In genomic region chr21:35265170-35265877, GRCh38 we compare ENCODE assay signal across 19 cellular contexts.
DNase-seq lines count a peak whose midpoint lies in the region; ATAC-seq and TF ChIP-seq lines count a peak whose summit lies in the region.
"Had no signal": no experiment of that assay in that cellular context is flagged by ENCODE, and none has a peak within 500 bp of the region (broad histone marks: within the 10 kb centered on the region; RNA-seq: fewer than 3 reads in every experiment).

No MANE protein-coding gene starts in this region.

- peaks cover 20% of the 10 kb centered on the region for H3K4me1 ChIP-seq in PC-3 (ENCODE audit: insufficient read depth, low read length)
- no peaks in the 10 kb centered on the region for H3K4me1 ChIP-seq in MM.1S (ENCODE audit: low read length)
- H3K4me1 ChIP-seq in sigmoid colon: no peaks in the 10 kb centered on the region

- no peaks in the 10 kb centered on the region for H4K20me1 ChIP-seq in PC-3 (ENCODE audit: low read length)
- no peaks in the 10 kb centered on the region for H4K20me1 ChIP-seq in MM.1S (ENCODE audit: insufficient read depth, low read length)

- DNase-seq in GM03348 (ENCODE audit: low spot score) (peak; percentile 27), PC-3 (peak; percentile 94), dermis blood vessel endothelial cell (peak; percentile 7), myocyte (ENCODE audit: low read depth) (peak; percentile 28), MM.1S (no peak), sigmoid colon (no peak), 8988T (no peak)
- DNase-seq in stimulated activated CD4-positive, alpha-beta T cell treated with anti-CD3 and anti-CD28 coated beads, Interleukin-4, amount 100 ng/mL, for 1 hour: no peak
- DNase-seq: activated CD8-positive, alpha-beta memory T cell treated with anti-CD3 and anti-CD28 coated beads, Interleukin-2, amount 10 ng/mL, durations not matched to agents 7 days and 5 days; activated naive CD8-positive, alpha-beta T cell treated with anti-CD3 and anti-CD28 coated beads, Interleukin-2, amount 10 ng/mL, durations not matched to agents 7 days and 5 days; CD8-positive, alpha-beta T cell; cortex of kidney; head of caudate nucleus; NCI-H1694 treated with DMSO at 0.1 percent for 48 hours; NCI-H526 treated with DMSO at 0.1 percent for 48 hours; nephron progenitor cell; substantia nigra had no signal

- POLR2A ChIA-PET in PC-3 (lab: Charles Lee; ENCODE audit: unreplicated experiment): no interaction called here

- CTCF ChIA-PET in PC-3 (lab: Charles Lee): no interaction called here

- no peaks in the 10 kb centered on the region for H3K79me2 ChIP-seq in PC-3 (ENCODE audit: low read length)
- no peaks in the 10 kb centered on the region for H3K79me2 ChIP-seq in MM.1S (ENCODE audit: low read length)

- H3F3A ChIP-seq in PC-3 (ENCODE audit: low read length, unreplicated experiment) (no peaks in the 10 kb centered on the region), MM.1S (ENCODE audit: insufficient read depth, low read length) (no peaks in the 10 kb centered on the region)

- intact Hi-C loops in PC-3 (cut with micrococcal nuclease): no loop called here
- intact Hi-C loops in sigmoid colon (cut with DNase I): no loop called here

- H3K27ac ChIP-seq in PC-3 (ENCODE audit: low read length) (peak overlapping the region; percentile 94), MM.1S (ENCODE audit: low read length) (no peak overlapping the region), sigmoid colon (no peak overlapping the region)

- no peak for TF ChIP-seq POLR2A in sigmoid colon (IDR thresholded peaks at IDR 0.05)

- ATAC-seq in PC-3: peak; percentile 91
- ATAC-seq: activated CD8-positive, alpha-beta memory T cell treated with anti-CD3 and anti-CD28 coated beads, Interleukin-2, amount 10 ng/mL, durations not matched to agents 7 days and 5 days; CD8-positive, alpha-beta T cell; left lobe of liver had no signal

- peak overlapping the region; percentile 63 for H3K4me2 ChIP-seq in PC-3 (ENCODE audit: low read length)
- no peak overlapping the region for H3K4me2 ChIP-seq in MM.1S (ENCODE audit: low read depth, low read length)

- H3K27me3 ChIP-seq in PC-3 (ENCODE audit: low read length) (no peaks in the 10 kb centered on the region), MM.1S (replicated peaks; ENCODE audit: insufficient read depth, low read length) (no peaks in the 10 kb centered on the region), sigmoid colon (no peaks in the 10 kb centered on the region)

- TF ChIP-seq EP300 in sigmoid colon (IDR thresholded peaks at IDR 0.05): no peak

- WGBS in sigmoid colon, 2 donors: 69 to 82% methylated on average over 8 of the region's 8 CpGs

- H3K9ac ChIP-seq in PC-3 (ENCODE audit: low read length) (peak overlapping the region; percentile 60; the same call in 1 of the 2 replicates), MM.1S (ENCODE audit: low read length) (no peak overlapping the region)

- H3K4me3 ChIP-seq in PC-3 (ENCODE audit: low read length) (peak overlapping the region; percentile 36; the same call in 1 of the 2 replicates), MM.1S (ENCODE audit: low read length) (no peak overlapping the region), sigmoid colon (no peak overlapping the region)
- H3K4me3 ChIP-seq: skin epidermis had no signal

- no peaks in the 10 kb centered on the region for H3K9me2 ChIP-seq in PC-3 (replicated peaks; ENCODE audit: low read length)
- H3K9me2 ChIP-seq in MM.1S (replicated peaks; ENCODE audit: insufficient read depth, low read length): no peaks in the 10 kb centered on the region

- H2AFZ ChIP-seq in PC-3 (ENCODE audit: low read length) (no peak overlapping the region), MM.1S (ENCODE audit: low read length) (no peak overlapping the region)

- TF ChIP-seq CTCF in PC-3 (conservative IDR thresholded peaks at IDR 0.05; ENCODE audit: low read depth, low read length): no peak
- no peak for TF ChIP-seq CTCF in MM.1S (IDR thresholded peaks at IDR 0.05; ENCODE audit: low read length)
- no peak for TF ChIP-seq CTCF in sigmoid colon (IDR thresholded peaks at IDR 0.05)

- no TSS peak for BruUV-seq in PC-3 (replicated peaks; lab: Mats Ljungman, UMichigan)

- H3K36me3 ChIP-seq in PC-3 (ENCODE audit: low read depth, low read length): no peaks in the 10 kb centered on the region
- no peaks in the 10 kb centered on the region for H3K36me3 ChIP-seq in MM.1S (replicated peaks; ENCODE audit: insufficient read depth, low read length)
- H3K36me3 ChIP-seq in sigmoid colon: no peaks in the 10 kb centered on the region

- H3K9me3 ChIP-seq in PC-3 (ENCODE audit: low read length) (no peaks in the 10 kb centered on the region), MM.1S (replicated peaks; ENCODE audit: insufficient read depth, low read length) (no peaks in the 10 kb centered on the region), sigmoid colon (no peaks in the 10 kb centered on the region)

Comparison
In these comparisons a context has a peak if more than half of its experiments do, and no peak if none do; other contexts are left out.
1. DNase-seq: peak in GM03348 (single experiment), PC-3 (single experiment), dermis blood vessel endothelial cell (single experiment) and myocyte (single experiment); none in MM.1S (single experiment), sigmoid colon (single experiment), 8988T (single experiment) and stimulated activated CD4-positive, alpha-beta T cell treated with anti-CD3 and anti-CD28 coated beads, Interleukin-4, amount 100 ng/mL, for 1 hour (single experiment).